1 cellular context compared by ENCODE assay signal in the genomic region with DNA sequence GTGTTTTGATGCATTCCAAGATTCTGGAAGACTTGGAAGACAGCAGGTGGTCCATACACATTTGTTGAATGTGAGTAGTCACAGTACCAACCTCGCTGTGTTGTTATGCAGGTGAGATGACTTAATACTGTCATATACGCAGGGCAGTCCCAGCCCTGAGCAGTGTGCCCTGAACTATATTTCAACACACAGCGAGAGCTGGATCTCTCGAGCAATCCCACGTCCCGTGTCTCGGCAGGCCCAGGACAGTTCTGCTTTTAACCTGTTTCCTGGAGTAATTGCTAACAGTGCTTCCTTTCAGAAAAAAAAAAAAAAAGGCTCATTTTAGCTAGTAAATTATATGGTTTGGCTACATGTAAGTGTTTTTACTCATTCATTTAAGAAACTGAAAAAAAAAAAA.
TF ChIP-seq lines count a peak whose summit lies in the region.

No MANE protein-coding gene starts in this region.

TF ChIP-seq in GM23338, 12 proteins besides CTCF, POLR2A, EP300 and RAD21 (continued from another document):
- TF ChIP-seq, protein P1, sequence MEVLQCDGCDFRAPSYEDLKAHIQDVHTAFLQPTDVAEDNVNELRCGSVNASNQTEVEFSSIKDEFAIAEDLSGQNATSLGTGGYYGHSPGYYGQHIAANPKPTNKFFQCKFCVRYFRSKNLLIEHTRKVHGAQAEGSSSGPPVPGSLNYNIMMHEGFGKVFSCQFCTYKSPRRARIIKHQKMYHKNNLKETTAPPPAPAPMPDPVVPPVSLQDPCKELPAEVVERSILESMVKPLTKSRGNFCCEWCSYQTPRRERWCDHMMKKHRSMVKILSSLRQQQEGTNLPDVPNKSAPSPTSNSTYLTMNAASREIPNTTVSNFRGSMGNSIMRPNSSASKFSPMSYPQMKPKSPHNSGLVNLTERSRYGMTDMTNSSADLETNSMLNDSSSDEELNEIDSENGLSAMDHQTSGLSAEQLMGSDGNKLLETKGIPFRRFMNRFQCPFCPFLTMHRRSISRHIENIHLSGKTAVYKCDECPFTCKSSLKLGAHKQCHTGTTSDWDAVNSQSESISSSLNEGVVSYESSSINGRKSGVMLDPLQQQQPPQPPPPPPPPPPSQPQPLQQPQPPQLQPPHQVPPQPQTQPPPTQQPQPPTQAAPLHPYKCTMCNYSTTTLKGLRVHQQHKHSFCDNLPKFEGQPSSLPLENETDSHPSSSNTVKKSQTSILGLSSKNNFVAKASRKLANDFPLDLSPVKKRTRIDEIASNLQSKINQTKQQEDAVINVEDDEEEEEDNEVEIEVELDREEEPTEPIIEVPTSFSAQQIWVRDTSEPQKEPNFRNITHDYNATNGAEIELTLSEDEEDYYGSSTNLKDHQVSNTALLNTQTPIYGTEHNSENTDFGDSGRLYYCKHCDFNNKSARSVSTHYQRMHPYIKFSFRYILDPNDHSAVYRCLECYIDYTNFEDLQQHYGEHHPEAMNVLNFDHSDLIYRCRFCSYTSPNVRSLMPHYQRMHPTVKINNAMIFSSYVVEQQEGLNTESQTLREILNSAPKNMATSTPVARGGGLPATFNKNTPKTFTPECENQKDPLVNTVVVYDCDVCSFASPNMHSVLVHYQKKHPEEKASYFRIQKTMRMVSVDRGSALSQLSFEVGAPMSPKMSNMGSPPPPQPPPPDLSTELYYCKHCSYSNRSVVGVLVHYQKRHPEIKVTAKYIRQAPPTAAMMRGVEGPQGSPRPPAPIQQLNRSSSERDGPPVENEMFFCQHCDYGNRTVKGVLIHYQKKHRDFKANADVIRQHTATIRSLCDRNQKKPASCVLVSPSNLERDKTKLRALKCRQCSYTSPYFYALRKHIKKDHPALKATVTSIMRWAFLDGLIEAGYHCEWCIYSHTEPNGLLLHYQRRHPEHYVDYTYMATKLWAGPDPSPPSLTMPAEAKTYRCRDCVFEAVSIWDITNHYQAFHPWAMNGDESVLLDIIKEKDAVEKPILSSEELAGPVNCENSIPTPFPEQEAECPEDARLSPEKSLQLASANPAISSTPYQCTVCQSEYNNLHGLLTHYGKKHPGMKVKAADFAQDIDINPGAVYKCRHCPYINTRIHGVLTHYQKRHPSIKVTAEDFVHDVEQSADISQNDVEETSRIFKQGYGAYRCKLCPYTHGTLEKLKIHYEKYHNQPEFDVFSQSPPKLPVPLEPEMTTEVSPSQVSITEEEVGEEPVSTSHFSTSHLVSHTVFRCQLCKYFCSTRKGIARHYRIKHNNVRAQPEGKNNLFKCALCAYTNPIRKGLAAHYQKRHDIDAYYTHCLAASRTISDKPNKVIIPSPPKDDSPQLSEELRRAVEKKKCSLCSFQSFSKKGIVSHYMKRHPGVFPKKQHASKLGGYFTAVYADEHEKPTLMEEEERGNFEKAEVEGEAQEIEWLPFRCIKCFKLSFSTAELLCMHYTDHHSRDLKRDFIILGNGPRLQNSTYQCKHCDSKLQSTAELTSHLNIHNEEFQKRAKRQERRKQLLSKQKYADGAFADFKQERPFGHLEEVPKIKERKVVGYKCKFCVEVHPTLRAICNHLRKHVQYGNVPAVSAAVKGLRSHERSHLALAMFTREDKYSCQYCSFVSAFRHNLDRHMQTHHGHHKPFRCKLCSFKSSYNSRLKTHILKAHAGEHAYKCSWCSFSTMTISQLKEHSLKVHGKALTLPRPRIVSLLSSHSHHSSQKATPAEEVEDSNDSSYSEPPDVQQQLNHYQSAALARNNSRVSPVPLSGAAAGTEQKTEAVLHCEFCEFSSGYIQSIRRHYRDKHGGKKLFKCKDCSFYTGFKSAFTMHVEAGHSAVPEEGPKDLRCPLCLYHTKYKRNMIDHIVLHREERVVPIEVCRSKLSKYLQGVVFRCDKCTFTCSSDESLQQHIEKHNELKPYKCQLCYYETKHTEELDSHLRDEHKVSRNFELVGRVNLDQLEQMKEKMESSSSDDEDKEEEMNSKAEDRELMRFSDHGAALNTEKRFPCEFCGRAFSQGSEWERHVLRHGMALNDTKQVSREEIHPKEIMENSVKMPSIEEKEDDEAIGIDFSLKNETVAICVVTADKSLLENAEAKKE (CRISPR knock-in tag; IDR thresholded peaks at IDR 0.05) = no peak
